16 cellular contexts compared by ENCODE assay signal in the genomic region with DNA sequence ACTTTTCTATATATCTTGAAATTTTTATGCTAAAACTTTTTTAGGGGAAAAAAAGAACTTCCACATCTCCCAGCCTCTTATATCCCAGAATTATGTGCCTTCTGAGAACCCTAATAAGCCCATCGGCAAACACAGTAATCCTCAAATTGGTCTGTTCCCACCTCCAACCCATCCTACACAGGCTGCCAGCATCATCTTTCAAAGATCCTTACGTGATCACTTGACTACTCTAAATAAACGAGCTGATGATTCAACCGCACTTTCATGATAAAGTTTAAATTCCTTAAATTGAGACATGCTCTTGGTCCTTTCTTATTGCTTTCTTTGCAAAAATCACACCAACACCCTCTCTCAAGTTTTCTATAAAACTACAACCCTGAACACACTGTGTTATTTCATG.
"Had no signal": no experiment of that assay in that cellular context is flagged by ENCODE, and none has a peak within 500 bp of the region (broad histone marks: within the 10 kb centered on the region; RNA-seq: fewer than 3 reads in every experiment).

No MANE protein-coding gene starts in this region.

- H3K9me3 Mint-ChIP-seq: natural killer cell, neural crest cell had no signal

- H3K27ac ChIP-seq: heart right ventricle, ovary, suprapubic skin, tibial nerve, upper lobe of right lung, vagina had no signal

- H3K4me3 ChIP-seq: coronary artery, heart right ventricle, mucosa of descending colon, ovary, suprapubic skin, tibial nerve, upper lobe of right lung, vagina had no signal

- ATAC-seq: mucosa of descending colon; right cardiac atrium; stimulated activated effector memory CD8-positive, alpha-beta T cell treated with anti-CD3 and anti-CD28 coated beads, Interleukin-12 subunit alpha, Interleukin-12 subunit beta, amount 100 ng/mL, for 72 hours; upper lobe of right lung had no signal

- DNase-seq: effector CD8-positive, alpha-beta T cell; heart right ventricle; mucosa of descending colon; natural killer cell; ovary; right cardiac atrium; stimulated activated CD4-positive, alpha-beta T cell treated with anti-CD3 and anti-CD28 coated beads, Interleukin-4, amount 100 ng/mL, for 1 hour; stimulated activated CD8-positive, alpha-beta memory T cell treated with anti-CD3 and anti-CD28 coated beads, Interleukin-4, amount 100 ng/mL, for 48 hours; stimulated activated naive CD8-positive, alpha-beta T cell treated with anti-CD3 and anti-CD28 coated beads, Interleukin-15, Interleukin-2, amounts not matched to agents 100 U/mL and 50 U/mL, for 24 hours; upper lobe of right lung had no signal

- H3K27me3 ChIP-seq: heart right ventricle, ovary, suprapubic skin, tibial nerve, vagina had no signal

- H3K4me3 Mint-ChIP-seq: natural killer cell; neural crest cell; stimulated activated effector memory CD8-positive, alpha-beta T cell treated with anti-CD3 and anti-CD28 coated beads, Interleukin-12 subunit alpha, Interleukin-12 subunit beta, amount 100 ng/mL, for 72 hours had no signal

- H3K27ac Mint-ChIP-seq: natural killer cell; stimulated activated effector memory CD8-positive, alpha-beta T cell treated with anti-CD3 and anti-CD28 coated beads, Interleukin-12 subunit alpha, Interleukin-12 subunit beta, amount 100 ng/mL, for 72 hours had no signal

- H3K36me3 ChIP-seq: heart right ventricle, ovary, suprapubic skin, tibial nerve, upper lobe of right lung, vagina had no signal

- H3K4me1 Mint-ChIP-seq: neural crest cell had no signal

- H3K9me3 ChIP-seq: mucosa of descending colon, ovary, suprapubic skin, tibial nerve, upper lobe of right lung, vagina had no signal

- H3K4me1 ChIP-seq: upper lobe of right lung had no signal

- H3K36me3 Mint-ChIP-seq: natural killer cell; stimulated activated effector memory CD8-positive, alpha-beta T cell treated with anti-CD3 and anti-CD28 coated beads, Interleukin-12 subunit alpha, Interleukin-12 subunit beta, amount 100 ng/mL, for 72 hours had no signal
